ENCODE assay signal across 1 cellular context in the genomic region with DNA sequence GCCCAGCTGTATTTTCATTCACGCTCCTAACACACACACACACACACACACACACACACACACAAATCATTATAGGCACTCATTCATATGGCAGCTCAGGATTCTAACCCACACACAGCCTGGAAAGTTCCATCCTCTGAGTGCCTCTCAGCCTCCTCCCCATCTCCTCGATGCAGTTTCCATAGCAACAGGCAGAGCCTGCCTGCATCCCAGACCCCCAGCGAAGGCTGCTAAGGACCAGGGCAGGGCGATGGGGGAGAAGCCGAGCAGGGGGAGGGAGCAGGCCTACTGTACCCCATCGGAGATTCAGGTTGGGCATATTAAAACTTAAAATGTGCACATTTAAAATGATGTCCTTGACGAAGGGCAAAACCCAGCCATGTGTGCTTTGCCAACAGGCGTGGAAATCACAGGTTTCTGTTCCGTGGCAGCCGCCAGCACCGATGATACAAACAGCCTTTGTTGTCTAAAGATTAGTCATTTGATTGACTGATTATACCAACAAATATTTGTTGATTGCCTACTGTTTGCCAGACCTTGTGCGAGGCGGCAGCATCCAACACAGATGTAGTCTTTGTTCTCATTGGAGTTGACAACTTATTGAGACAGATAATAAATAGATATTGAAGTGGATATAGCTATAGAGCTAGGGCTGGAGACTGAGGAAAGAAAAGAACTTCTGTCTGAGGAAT.
TF ChIP-seq lines count a peak whose summit lies in the region.

No MANE protein-coding gene starts in this region.

TF ChIP-seq in HepG2, 621 proteins besides CTCF, POLR2A, EP300 and RAD21 (continued from another document and continues in another):
- TF ChIP-seq, protein P1, sequence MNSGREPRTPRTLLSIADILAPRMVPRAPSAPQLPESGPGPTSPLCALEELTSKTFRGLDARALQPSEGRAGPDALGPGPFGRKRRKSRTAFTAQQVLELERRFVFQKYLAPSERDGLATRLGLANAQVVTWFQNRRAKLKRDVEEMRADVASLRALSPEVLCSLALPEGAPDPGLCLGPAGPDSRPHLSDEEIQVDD (CRISPR knock-in tag; IDR thresholded peaks at IDR 0.05; ENCODE audit: borderline replicate concordance) = no peak
- TF ChIP-seq SP1 (IDR thresholded peaks at IDR 0.05) = no peak
- TF ChIP-seq SP1 (CRISPR knock-in tag; IDR thresholded peaks at IDR 0.05) = no peak
- no peak for TF ChIP-seq FOXC1 (CRISPR knock-in tag; IDR thresholded peaks at IDR 0.05; ENCODE audit: borderline replicate concordance)
- TF ChIP-seq ETV5 (CRISPR knock-in tag; IDR thresholded peaks at IDR 0.05; ENCODE audit: borderline replicate concordance) = peak; percentile 17; the same call in 1 of the 2 replicates
- TF ChIP-seq, protein P2, sequence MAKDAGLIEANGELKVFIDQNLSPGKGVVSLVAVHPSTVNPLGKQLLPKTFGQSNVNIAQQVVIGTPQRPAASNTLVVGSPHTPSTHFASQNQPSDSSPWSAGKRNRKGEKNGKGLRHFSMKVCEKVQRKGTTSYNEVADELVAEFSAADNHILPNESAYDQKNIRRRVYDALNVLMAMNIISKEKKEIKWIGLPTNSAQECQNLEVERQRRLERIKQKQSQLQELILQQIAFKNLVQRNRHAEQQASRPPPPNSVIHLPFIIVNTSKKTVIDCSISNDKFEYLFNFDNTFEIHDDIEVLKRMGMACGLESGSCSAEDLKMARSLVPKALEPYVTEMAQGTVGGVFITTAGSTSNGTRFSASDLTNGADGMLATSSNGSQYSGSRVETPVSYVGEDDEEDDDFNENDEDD (CRISPR knock-in tag; IDR thresholded peaks at IDR 0.05; ENCODE audit: borderline replicate concordance) = no peak
- 0 out of 2 replicates have a peak, but pooled peaks have one; percentile 49 for TF ChIP-seq ZNF609 (CRISPR knock-in tag; IDR thresholded peaks at IDR 0.05; ENCODE audit: borderline replicate concordance)
- TF ChIP-seq, protein P3, sequence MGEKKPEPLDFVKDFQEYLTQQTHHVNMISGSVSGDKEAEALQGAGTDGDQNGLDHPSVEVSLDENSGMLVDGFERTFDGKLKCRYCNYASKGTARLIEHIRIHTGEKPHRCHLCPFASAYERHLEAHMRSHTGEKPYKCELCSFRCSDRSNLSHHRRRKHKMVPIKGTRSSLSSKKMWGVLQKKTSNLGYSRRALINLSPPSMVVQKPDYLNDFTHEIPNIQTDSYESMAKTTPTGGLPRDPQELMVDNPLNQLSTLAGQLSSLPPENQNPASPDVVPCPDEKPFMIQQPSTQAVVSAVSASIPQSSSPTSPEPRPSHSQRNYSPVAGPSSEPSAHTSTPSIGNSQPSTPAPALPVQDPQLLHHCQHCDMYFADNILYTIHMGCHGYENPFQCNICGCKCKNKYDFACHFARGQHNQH (CRISPR knock-in tag; IDR thresholded peaks at IDR 0.05) = 0 out of 2 replicates have a peak, but pooled peaks have one; percentile 28
- TF ChIP-seq GMEB1 (CRISPR knock-in tag; IDR thresholded peaks at IDR 0.05; ENCODE audit: borderline replicate concordance) = no peak
- TF ChIP-seq ZKSCAN1 (IDR thresholded peaks at IDR 0.05; ENCODE audit: low read length) = no peak
- no peak for TF ChIP-seq SNAPC5 (CRISPR knock-in tag; IDR thresholded peaks at IDR 0.05; ENCODE audit: borderline replicate concordance)
- no peak for TF ChIP-seq XBP1 (CRISPR knock-in tag; IDR thresholded peaks at IDR 0.05)
- no peak for TF ChIP-seq ZNF468 (CRISPR knock-in tag; IDR thresholded peaks at IDR 0.05)
- TF ChIP-seq GABPB1 (CRISPR knock-in tag; IDR thresholded peaks at IDR 0.05) = no peak
- no peak for TF ChIP-seq YEATS4 (CRISPR knock-in tag; IDR thresholded peaks at IDR 0.05; ENCODE audit: borderline replicate concordance)
- no peak for TF ChIP-seq ZNF570 (CRISPR knock-in tag; IDR thresholded peaks at IDR 0.05; ENCODE audit: borderline replicate concordance)
- no peak for TF ChIP-seq DNMT1 (CRISPR knock-in tag; IDR thresholded peaks at IDR 0.05)
- no peak for TF ChIP-seq RBAK (CRISPR knock-in tag; IDR thresholded peaks at IDR 0.05)
- TF ChIP-seq NPAS2 (CRISPR knock-in tag; IDR thresholded peaks at IDR 0.05; ENCODE audit: borderline replicate concordance) = no peak
- no peak for TF ChIP-seq KAT7 (CRISPR knock-in tag; IDR thresholded peaks at IDR 0.05; ENCODE audit: borderline replicate concordance)
- TF ChIP-seq CBX1 (IDR thresholded peaks at IDR 0.05; ENCODE audit: low read depth) = no peak
- TF ChIP-seq, protein P4, sequence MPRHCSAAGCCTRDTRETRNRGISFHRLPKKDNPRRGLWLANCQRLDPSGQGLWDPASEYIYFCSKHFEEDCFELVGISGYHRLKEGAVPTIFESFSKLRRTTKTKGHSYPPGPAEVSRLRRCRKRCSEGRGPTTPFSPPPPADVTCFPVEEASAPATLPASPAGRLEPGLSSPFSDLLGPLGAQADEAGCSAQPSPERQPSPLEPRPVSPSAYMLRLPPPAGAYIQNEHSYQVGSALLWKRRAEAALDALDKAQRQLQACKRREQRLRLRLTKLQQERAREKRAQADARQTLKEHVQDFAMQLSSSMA (CRISPR knock-in tag; IDR thresholded peaks at IDR 0.05) = no peak
- TF ChIP-seq, protein P5, sequence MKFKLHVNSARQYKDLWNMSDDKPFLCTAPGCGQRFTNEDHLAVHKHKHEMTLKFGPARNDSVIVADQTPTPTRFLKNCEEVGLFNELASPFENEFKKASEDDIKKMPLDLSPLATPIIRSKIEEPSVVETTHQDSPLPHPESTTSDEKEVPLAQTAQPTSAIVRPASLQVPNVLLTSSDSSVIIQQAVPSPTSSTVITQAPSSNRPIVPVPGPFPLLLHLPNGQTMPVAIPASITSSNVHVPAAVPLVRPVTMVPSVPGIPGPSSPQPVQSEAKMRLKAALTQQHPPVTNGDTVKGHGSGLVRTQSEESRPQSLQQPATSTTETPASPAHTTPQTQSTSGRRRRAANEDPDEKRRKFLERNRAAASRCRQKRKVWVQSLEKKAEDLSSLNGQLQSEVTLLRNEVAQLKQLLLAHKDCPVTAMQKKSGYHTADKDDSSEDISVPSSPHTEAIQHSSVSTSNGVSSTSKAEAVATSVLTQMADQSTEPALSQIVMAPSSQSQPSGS (CRISPR knock-in tag; IDR thresholded peaks at IDR 0.05) = no peak
- no peak for TF ChIP-seq PHF20 (CRISPR knock-in tag; IDR thresholded peaks at IDR 0.05)
- TF ChIP-seq NCOR1 (IDR thresholded peaks at IDR 0.05; ENCODE audit: borderline replicate concordance, low read length) = no peak
- TF ChIP-seq ZNF264 (CRISPR knock-in tag; IDR thresholded peaks at IDR 0.05) = no peak
- no peak for TF ChIP-seq NR2F2 (IDR thresholded peaks at IDR 0.05; ENCODE audit: borderline replicate concordance, low read depth)
- no peak for TF ChIP-seq TCF12 (IDR thresholded peaks at IDR 0.05)
- no peak for TF ChIP-seq TCF12 (CRISPR knock-in tag; IDR thresholded peaks at IDR 0.05)
- no peak for TF ChIP-seq BRF2 (CRISPR knock-in tag; IDR thresholded peaks at IDR 0.05)
- no peak for TF ChIP-seq ZNF614 (CRISPR knock-in tag; IDR thresholded peaks at IDR 0.05; ENCODE audit: borderline replicate concordance)
- TF ChIP-seq ZNF839 (CRISPR knock-in tag; IDR thresholded peaks at IDR 0.05; ENCODE audit: borderline replicate concordance) = no peak
- TF ChIP-seq SIN3B (IDR thresholded peaks at IDR 0.05; ENCODE audit: low read length) = no peak
- TF ChIP-seq ZNF292 (CRISPR knock-in tag; IDR thresholded peaks at IDR 0.05; ENCODE audit: borderline replicate concordance, low read depth) = no peak
- TF ChIP-seq MAFK (conservative IDR thresholded peaks at IDR 0.05 in 1 of 2, IDR thresholded peaks at IDR 0.05 in 1 of 2; ENCODE audit: low read length in 2 of 2) = no peak
- no peak for TF ChIP-seq ZNF460 (CRISPR knock-in tag; IDR thresholded peaks at IDR 0.05; ENCODE audit: borderline replicate concordance)
- no peak for TF ChIP-seq ZNF567 (CRISPR knock-in tag; IDR thresholded peaks at IDR 0.05; ENCODE audit: borderline replicate concordance)
- TF ChIP-seq, protein P6, sequence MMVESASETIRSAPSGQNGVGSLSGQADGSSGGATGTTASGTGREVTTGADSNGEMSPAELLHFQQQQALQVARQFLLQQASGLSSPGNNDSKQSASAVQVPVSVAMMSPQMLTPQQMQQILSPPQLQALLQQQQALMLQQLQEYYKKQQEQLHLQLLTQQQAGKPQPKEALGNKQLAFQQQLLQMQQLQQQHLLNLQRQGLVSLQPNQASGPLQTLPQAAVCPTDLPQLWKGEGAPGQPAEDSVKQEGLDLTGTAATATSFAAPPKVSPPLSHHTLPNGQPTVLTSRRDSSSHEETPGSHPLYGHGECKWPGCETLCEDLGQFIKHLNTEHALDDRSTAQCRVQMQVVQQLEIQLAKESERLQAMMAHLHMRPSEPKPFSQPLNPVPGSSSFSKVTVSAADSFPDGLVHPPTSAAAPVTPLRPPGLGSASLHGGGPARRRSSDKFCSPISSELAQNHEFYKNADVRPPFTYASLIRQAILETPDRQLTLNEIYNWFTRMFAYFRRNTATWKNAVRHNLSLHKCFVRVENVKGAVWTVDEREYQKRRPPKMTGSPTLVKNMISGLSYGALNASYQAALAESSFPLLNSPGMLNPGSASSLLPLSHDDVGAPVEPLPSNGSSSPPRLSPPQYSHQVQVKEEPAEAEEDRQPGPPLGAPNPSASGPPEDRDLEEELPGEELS (CRISPR knock-in tag; IDR thresholded peaks at IDR 0.05) = peak; percentile 82
- no peak for TF ChIP-seq ZNF552 (CRISPR knock-in tag; IDR thresholded peaks at IDR 0.05; ENCODE audit: borderline replicate concordance)
- no peak for TF ChIP-seq ZNF446 (CRISPR knock-in tag; IDR thresholded peaks at IDR 0.05)
- no peak for TF ChIP-seq ZNF263 (CRISPR knock-in tag; IDR thresholded peaks at IDR 0.05)
- no peak for TF ChIP-seq ZNF749 (CRISPR knock-in tag; IDR thresholded peaks at IDR 0.05; ENCODE audit: borderline replicate concordance)
- no peak for TF ChIP-seq ZNF883 (CRISPR knock-in tag; IDR thresholded peaks at IDR 0.05; ENCODE audit: not compliant biosample characterization)
- TF ChIP-seq SOX13 (IDR thresholded peaks at IDR 0.05) = no peak
- TF ChIP-seq SOX13 (CRISPR knock-in tag; conservative IDR thresholded peaks at IDR 0.05 in 1 of 2, IDR thresholded peaks at IDR 0.05 in 1 of 2) = peak in 1 of 2 experiments; percentile 76; a peak in 2 of 4 replicates
- TF ChIP-seq, protein P7, sequence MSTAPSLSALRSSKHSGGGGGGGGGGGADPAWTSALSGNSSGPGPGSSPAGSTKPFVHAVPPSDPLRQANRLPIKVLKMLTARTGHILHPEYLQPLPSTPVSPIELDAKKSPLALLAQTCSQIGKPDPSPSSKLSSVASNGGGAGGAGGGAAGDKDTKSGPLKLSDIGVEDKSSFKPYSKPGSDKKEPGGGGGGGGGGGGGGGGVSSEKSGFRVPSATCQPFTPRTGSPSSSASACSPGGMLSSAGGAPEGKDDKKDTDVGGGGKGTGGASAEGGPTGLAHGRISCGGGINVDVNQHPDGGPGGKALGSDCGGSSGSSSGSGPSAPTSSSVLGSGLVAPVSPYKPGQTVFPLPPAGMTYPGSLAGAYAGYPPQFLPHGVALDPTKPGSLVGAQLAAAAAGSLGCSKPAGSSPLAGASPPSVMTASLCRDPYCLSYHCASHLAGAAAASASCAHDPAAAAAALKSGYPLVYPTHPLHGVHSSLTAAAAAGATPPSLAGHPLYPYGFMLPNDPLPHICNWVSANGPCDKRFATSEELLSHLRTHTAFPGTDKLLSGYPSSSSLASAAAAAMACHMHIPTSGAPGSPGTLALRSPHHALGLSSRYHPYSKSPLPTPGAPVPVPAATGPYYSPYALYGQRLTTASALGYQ (CRISPR knock-in tag; IDR thresholded peaks at IDR 0.05) = 0 out of 2 replicates have a peak, but pooled peaks have one; percentile 26
- no peak for TF ChIP-seq ZNF678 (CRISPR knock-in tag; IDR thresholded peaks at IDR 0.05)
- no peak for TF ChIP-seq NFE2 (CRISPR knock-in tag; IDR thresholded peaks at IDR 0.05)
